ENCODE assay signal across 8 cellular contexts in genomic region chr3:49093853-49094767, GRCh38. TPM values are rescaled to one million over a fixed set of nuclear protein-coding genes. Genes with fewer than 3 reads are reported as not detected.
DNase-seq lines count a peak whose midpoint lies in the region; ATAC-seq and TF ChIP-seq lines count a peak whose summit lies in the region.

Gene QRICH1, minus strand, starts transcription at chr3:49094071. Its CDS starts 17,054 bp downstream, at chr3:49077017.

- H3K27me3 ChIP-seq in hepatocyte, result no peaks in the 10 kb centered on the region

- H3K4me1 ChIP-seq in hepatocyte (ENCODE audit: insufficient read depth), result peaks cover 24% of the 10 kb centered on the region

- peak; percentile 95 to 96 for DNase-seq in NCI-H2081 (lab: John Stamatoyannopoulos, UW)
- DNase-seq in T1000 (lab: John Stamatoyannopoulos, UW), result peak; percentile 97
- peak; percentile 99 for DNase-seq in astrocyte of the hippocampus (ENCODE audit: low read depth, low spot score)
- peak; percentile 99 for DNase-seq in hepatocyte (ENCODE audit: low spot score)
- peak; percentile 88 for DNase-seq in retinal pigment epithelial cell (ENCODE audit: low read depth)

- WGBS in hepatocyte (ENCODE audit: low lambda C conversion rate, missing lambda C conversion rate), result 2% methylated on average over 48 of the region's 65 CpGs

- H3K79me2 ChIP-seq in hepatocyte, result peaks cover 37% of the 10 kb centered on the region

- peaks cover 34% of the 10 kb centered on the region for H4K20me1 ChIP-seq in hepatocyte (ENCODE audit: insufficient read depth, poor library complexity, severe bottlenecking)

- no peaks in the 10 kb centered on the region for H3K9me3 ChIP-seq in hepatocyte (ENCODE audit: low read depth)

- TF ChIP-seq CTCF in 22Rv1 (IDR thresholded peaks at IDR 0.05) (peak; percentile 59), hepatocyte (IDR thresholded peaks at IDR 0.05; ENCODE audit: poor library complexity) (peak; percentile 60), retinal pigment epithelial cell (conservative IDR thresholded peaks at IDR 0.05; ENCODE audit: low read depth, low read length) (peak; percentile 74)

- H3K9me2 ChIP-seq in hepatocyte (replicated peaks; ENCODE audit: insufficient read depth), result no peaks in the 10 kb centered on the region

- peak within 1 kb of the TSS; percentile 33 for H2AFZ ChIP-seq in hepatocyte

- H3K4me2 ChIP-seq in hepatocyte, result peak within 1 kb of the TSS; percentile 89

- peak; percentile 81 for ATAC-seq in GM18511 (IDR thresholded peaks at IDR 0.05; ENCODE audit: unreplicated experiment)
- peak; percentile 70 for ATAC-seq in HG03039 (IDR thresholded peaks at IDR 0.05; ENCODE audit: unreplicated experiment)

- no peaks in the 10 kb centered on the region for H3K36me3 ChIP-seq in hepatocyte (replicated peaks; ENCODE audit: insufficient read depth, low read depth)

- H3K4me3 ChIP-seq in hepatocyte (peak within 1 kb of the TSS; percentile 80), retinal pigment epithelial cell (ENCODE audit: low read length) (peak within 1 kb of the TSS; percentile 98)

- H3K27ac ChIP-seq in 22Rv1 (peak within 1 kb of the TSS; percentile 96), hepatocyte (peak within 1 kb of the TSS; percentile 94)

RNA-seq across cellular contexts. Expression of gene QRICH1, which starts in this region (rescaled TPM):
- total RNA-seq in hepatocyte, result 57.7 and 79.9 TPM in 2 replicates
- 38.2 and 42.6 TPM in 2 replicates for polyA plus RNA-seq in hepatocyte

Comparison
In these comparisons a context has a peak if more than half of its experiments do, and no peak if none do; other contexts are left out.
1. Peak in every context shown above with its lines: DNase-seq, ATAC-seq, H3K4me3 ChIP-seq and H3K27ac ChIP-seq.